In the genomic region with DNA sequence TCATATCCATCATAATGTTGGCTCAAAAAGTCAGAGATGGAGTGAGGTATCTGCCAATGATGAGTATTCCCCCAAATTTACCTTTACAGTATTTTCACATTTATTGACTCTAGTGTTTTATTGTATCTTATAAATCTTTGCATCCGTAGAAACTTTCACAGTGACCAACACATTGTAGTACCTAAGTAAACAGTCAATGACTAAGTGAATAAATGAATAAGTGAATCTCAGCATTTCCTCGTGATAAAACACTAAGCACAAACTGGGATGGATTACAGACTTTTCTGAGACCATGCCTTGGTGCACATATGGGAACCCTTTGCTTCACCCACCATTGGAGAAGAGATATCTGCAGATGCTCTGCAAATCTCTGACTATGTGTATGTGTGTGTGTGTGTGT, we compare ENCODE assay signal across 25 cellular contexts.
"Had no signal": no experiment of that assay in that cellular context is flagged by ENCODE, and none has a peak within 500 bp of the region (broad histone marks: within the 10 kb centered on the region; RNA-seq: fewer than 3 reads in every experiment).

No MANE protein-coding gene starts in this region.

- H3K27me3 Mint-ChIP-seq: dendritic cell treated with granulocyte-macrophage colony-stimulating factor and Interleukin-4, amounts not matched to agents 40 ng/mL and 50 ng/mL, for 4 days; effector memory CD8-positive, alpha-beta T cell had no signal

- H3K27ac ChIP-seq: colonic mucosa, coronary artery, dorsolateral prefrontal cortex, epithelial cell of prostate, esophagus muscularis mucosa, esophagus squamous epithelium, foreskin keratinocyte, gastrocnemius medialis, gastroesophageal sphincter, heart left ventricle, heart right ventricle had no signal

- H3K4me3 Mint-ChIP-seq: dendritic cell treated with granulocyte-macrophage colony-stimulating factor and Interleukin-4, amounts not matched to agents 40 ng/mL and 50 ng/mL, for 4 days; effector memory CD8-positive, alpha-beta T cell; endodermal cell had no signal

- H3K4me1 ChIP-seq: colonic mucosa, esophagus muscularis mucosa, esophagus squamous epithelium, foreskin keratinocyte, gastrocnemius medialis, gastroesophageal sphincter, heart left ventricle, heart right ventricle had no signal

- H3K9me3 ChIP-seq: colonic mucosa, esophagus muscularis mucosa, esophagus squamous epithelium, gastrocnemius medialis, gastroesophageal sphincter, heart left ventricle, heart right ventricle had no signal

- H3K36me3 ChIP-seq: colonic mucosa, esophagus muscularis mucosa, esophagus squamous epithelium, gastrocnemius medialis, gastroesophageal sphincter, heart left ventricle, heart right ventricle had no signal

- H3K27ac Mint-ChIP-seq: dendritic cell treated with granulocyte-macrophage colony-stimulating factor and Interleukin-4, amounts not matched to agents 40 ng/mL and 50 ng/mL, for 4 days; effector memory CD8-positive, alpha-beta T cell; endodermal cell had no signal

- H3K27me3 ChIP-seq: colonic mucosa, dorsolateral prefrontal cortex, esophagus muscularis mucosa, esophagus squamous epithelium, foreskin keratinocyte, gastrocnemius medialis, gastroesophageal sphincter, heart left ventricle, heart right ventricle had no signal

- H3K4me3 ChIP-seq: colonic mucosa, coronary artery, dorsolateral prefrontal cortex, esophagus muscularis mucosa, esophagus squamous epithelium, gastrocnemius medialis, gastroesophageal sphincter, heart left ventricle, heart right ventricle had no signal

- H3K9me3 Mint-ChIP-seq: dendritic cell treated with granulocyte-macrophage colony-stimulating factor and Interleukin-4, amounts not matched to agents 40 ng/mL and 50 ng/mL, for 4 days; effector memory CD8-positive, alpha-beta T cell; endodermal cell had no signal

- DNase-seq: colonic mucosa; cortex of kidney; dermis blood vessel endothelial cell; dorsolateral prefrontal cortex; effector CD4-positive, alpha-beta T cell; effector CD8-positive, alpha-beta T cell; effector memory CD4-positive, alpha-beta T cell; effector memory CD8-positive, alpha-beta T cell; endodermal cell; erythroblast; esophagus squamous epithelium; foreskin fibroblast; foreskin keratinocyte; foreskin melanocyte; gastrocnemius medialis; glutamatergic neuron; head of caudate nucleus; heart left ventricle; heart right ventricle had no signal

- ATAC-seq: effector memory CD8-positive, alpha-beta T cell; esophagus mucosa; foreskin keratinocyte; gastrocnemius medialis; gastroesophageal sphincter; heart left ventricle; heart right ventricle had no signal
